ENCODE assay signal across 16 cellular contexts in genomic region chr12:91871751-91872150, GRCh38.
DNase-seq lines count a peak whose midpoint lies in the region; ATAC-seq and TF ChIP-seq lines count a peak whose summit lies in the region.
"Had no signal": no experiment of that assay in that cellular context is flagged by ENCODE, and none has a peak within 500 bp of the region (broad histone marks: within the 10 kb centered on the region; RNA-seq: fewer than 3 reads in every experiment).

No MANE protein-coding gene starts in this region.

- H3K27me3 Mint-ChIP-seq in activated T-cell treated with anti-CD3 and anti-CD28 coated beads, Interleukin-2, amount 50 U/mL, for 24 hours, result no peaks in the 10 kb centered on the region
- H3K27me3 Mint-ChIP-seq in progenitor cell of endocrine pancreas, result no peaks in the 10 kb centered on the region

- H3K27me3 ChIP-seq in gastroesophageal sphincter, result no peaks in the 10 kb centered on the region
- H3K27me3 ChIP-seq: heart left ventricle had no signal

- H3K36me3 ChIP-seq in gastroesophageal sphincter, result no peaks in the 10 kb centered on the region
- H3K36me3 ChIP-seq: heart left ventricle, thoracic aorta had no signal

- TF ChIP-seq POLR2A in gastroesophageal sphincter (IDR thresholded peaks at IDR 0.05), result no peak

- TF ChIP-seq CTCF in gastroesophageal sphincter (IDR thresholded peaks at IDR 0.05) (no peak), progenitor cell of endocrine pancreas (IDR thresholded peaks at IDR 0.05; ENCODE audit: unreplicated experiment) (no peak)

- no peak for DNase-seq in activated T-cell treated with anti-CD3 and anti-CD28 coated beads, Interleukin-2, amount 50 U/mL, for 24 hours
- DNase-seq in activated T-cell treated with anti-CD3 and anti-CD28 coated beads, Interleukin-2, amount 50 U/mL, for 1 hour, result no peak
- peak; percentile 74 to 91 for DNase-seq in NOMO-1 (lab: John Stamatoyannopoulos, UW; ENCODE audit: unreplicated experiment in 2 of 2)
- no peak for DNase-seq in progenitor cell of endocrine pancreas (ENCODE audit: low spot score, unreplicated experiment)
- no peak for DNase-seq in NCI-H82 (lab: John Stamatoyannopoulos, UW)
- DNase-seq: ACHN; activated CD4-positive, alpha-beta T cell treated with anti-CD3 and anti-CD28 coated beads, Interleukin-2, amount 50 U/mL, for 4 hours; erythroblast; heart left ventricle; NCI-H446 treated with DMSO at 0.1 percent for 48 hours had no signal

- H3K9me3 Mint-ChIP-seq in activated T-cell treated with anti-CD3 and anti-CD28 coated beads, Interleukin-2, amount 50 U/mL, for 24 hours, result peaks cover 7% of the 10 kb centered on the region
- no peaks in the 10 kb centered on the region for H3K9me3 Mint-ChIP-seq in progenitor cell of endocrine pancreas (ENCODE audit: low read depth)
- H3K9me3 Mint-ChIP-seq: T-helper 2 cell treated with Interferon-gamma antibody and Interleukin-4, amounts not matched to agents 5 μg/mL and 100 μg/mL, for 36 hours had no signal

- peak; percentile 50 for ATAC-seq in gastroesophageal sphincter
- ATAC-seq in HG03095 (IDR thresholded peaks at IDR 0.05; ENCODE audit: unreplicated experiment), result no peak
- ATAC-seq in HG02759 (IDR thresholded peaks at IDR 0.05; ENCODE audit: unreplicated experiment), result no peak

- peak overlapping the region; percentile 71 for H3K27ac Mint-ChIP-seq in activated T-cell treated with anti-CD3 and anti-CD28 coated beads, Interleukin-2, amount 50 U/mL, for 24 hours
- H3K27ac Mint-ChIP-seq in progenitor cell of endocrine pancreas, result peak overlapping the region; percentile 51

- peaks cover 63% of the 10 kb centered on the region for H3K4me1 Mint-ChIP-seq in activated T-cell treated with anti-CD3 and anti-CD28 coated beads, Interleukin-2, amount 50 U/mL, for 24 hours (ENCODE audit: low read depth)
- peaks cover 13% of the 10 kb centered on the region for H3K4me1 Mint-ChIP-seq in progenitor cell of endocrine pancreas (ENCODE audit: low read depth)

- TF ChIP-seq EP300 in gastroesophageal sphincter (IDR thresholded peaks at IDR 0.05), result no peak

- no peaks in the 10 kb centered on the region for H3K9me3 ChIP-seq in gastroesophageal sphincter
- H3K9me3 ChIP-seq: thoracic aorta had no signal

- H3K36me3 Mint-ChIP-seq in activated T-cell treated with anti-CD3 and anti-CD28 coated beads, Interleukin-2, amount 50 U/mL, for 24 hours (ENCODE audit: low read depth), result peaks cover 13% of the 10 kb centered on the region
- no peaks in the 10 kb centered on the region for H3K36me3 Mint-ChIP-seq in progenitor cell of endocrine pancreas (ENCODE audit: insufficient read depth)

- H3K4me3 Mint-ChIP-seq in activated T-cell treated with anti-CD3 and anti-CD28 coated beads, Interleukin-2, amount 50 U/mL, for 24 hours, result no peak overlapping the region
- H3K4me3 Mint-ChIP-seq in progenitor cell of endocrine pancreas (ENCODE audit: low read depth), result no peak overlapping the region
- H3K4me3 Mint-ChIP-seq: T-helper 2 cell treated with Interferon-gamma antibody and Interleukin-4, amounts not matched to agents 5 μg/mL and 100 μg/mL, for 36 hours had no signal

- no peak overlapping the region for H3K27ac ChIP-seq in gastroesophageal sphincter
- H3K27ac ChIP-seq: thoracic aorta had no signal

- H3K4me1 ChIP-seq in gastroesophageal sphincter, result no peaks in the 10 kb centered on the region

- H3K4me3 ChIP-seq in gastroesophageal sphincter, result no peak overlapping the region
- H3K4me3 ChIP-seq: heart left ventricle, skin epidermis, thoracic aorta had no signal

- WGBS in gastroesophageal sphincter (ENCODE audit: low coverage in 1 of 2), 2 donors, result 67% methylated on average over 1 of the region's 1 CpG; no CpG with 5 or more reads in 1 of the 2 donors

Comparison
In these comparisons a context has a peak if more than half of its experiments do, and no peak if none do; other contexts are left out.
1. DNase-seq: peak in NOMO-1 (2 of 2); none in activated T-cell treated with anti-CD3 and anti-CD28 coated beads, Interleukin-2, amount 50 U/mL, for 24 hours (single experiment), activated T-cell treated with anti-CD3 and anti-CD28 coated beads, Interleukin-2, amount 50 U/mL, for 1 hour (single experiment), progenitor cell of endocrine pancreas (single experiment) and NCI-H82 (single experiment).